8 cellular contexts compared by ENCODE assay signal in the genomic region with DNA sequence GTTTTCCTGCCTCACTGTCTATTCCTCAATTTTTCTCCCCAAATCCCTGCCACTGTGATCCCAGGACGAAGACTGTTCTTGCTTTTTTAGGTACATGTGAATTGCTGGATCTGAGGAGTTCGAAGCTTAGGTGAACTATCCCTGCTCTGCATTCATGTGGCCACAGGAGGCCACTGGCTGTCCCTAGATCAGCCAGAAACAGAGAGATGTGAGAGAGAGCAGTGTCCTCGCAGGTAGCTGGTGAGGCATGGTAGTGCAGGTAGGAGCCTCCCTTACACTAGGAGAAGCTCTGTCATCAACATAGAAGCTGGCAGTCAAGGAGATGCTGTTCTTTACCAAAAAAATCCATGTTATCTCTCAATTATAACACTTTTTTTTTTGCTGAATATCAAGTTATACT.
A peak's percentile ranks its signal among the peaks of the same experiment; 100 is the strongest.
DNase-seq lines count a peak whose midpoint lies in the region; ATAC-seq lines count a peak whose summit lies in the region.

No MANE protein-coding gene starts in this region.

- ATAC-seq in HG02981 (IDR thresholded peaks at IDR 0.05; ENCODE audit: unreplicated experiment): peak; percentile 84
- peak; percentile 62 for ATAC-seq in T-helper 17 cell
- peak; percentile 44 for ATAC-seq in left colon
- no peak for ATAC-seq in HG03196 (IDR thresholded peaks at IDR 0.05; ENCODE audit: unreplicated experiment)
- no peak for ATAC-seq in GM21528 (IDR thresholded peaks at IDR 0.05; ENCODE audit: low FRiP score, unreplicated experiment)

- peaks cover 4% of the 10 kb centered on the region for H3K36me3 Mint-ChIP-seq in T-helper 17 cell (ENCODE audit: low read depth)

- peak; percentile 73 for DNase-seq in DMS53 (lab: John Stamatoyannopoulos, UW)
- no peak for DNase-seq in DMS53 treated with DMSO at 0.1 percent for 48 hours (lab: John Stamatoyannopoulos, UW; ENCODE audit: unreplicated experiment)
- DNase-seq in T-helper 17 cell: no peak
- no peak for DNase-seq in left colon
- DNase-seq in hippocampal formation (lab: John Stamatoyannopoulos, UW): no peak

- H3K27ac Mint-ChIP-seq in T-helper 17 cell: no peak overlapping the region

- H3K4me3 Mint-ChIP-seq in T-helper 17 cell: no peak overlapping the region

- no peaks in the 10 kb centered on the region for H3K9me3 ChIP-seq in T-helper 17 cell (ENCODE audit: control insufficient read depth, low read length, poor library complexity, severe bottlenecking)

- H3K27me3 Mint-ChIP-seq in T-helper 17 cell: no peaks in the 10 kb centered on the region

- peaks cover 7% of the 10 kb centered on the region for H3K4me1 Mint-ChIP-seq in T-helper 17 cell

- intact Hi-C loops in left colon (cut with DNase I, micrococcal nuclease): loop anchor here in 1 of 2 donors (5.0 kb wide), 1 partner anchor 134 kb away; no protein-coding TSS in a partner anchor

Comparison
In these comparisons a context has a peak if more than half of its experiments do, and no peak if none do; other contexts are left out.
1. ATAC-seq: peak in HG02981 (single experiment), T-helper 17 cell (single experiment) and left colon (single experiment); none in HG03196 (single experiment) and GM21528 (single experiment).